ENCODE assay signal across 11 cellular contexts in the genomic region with DNA sequence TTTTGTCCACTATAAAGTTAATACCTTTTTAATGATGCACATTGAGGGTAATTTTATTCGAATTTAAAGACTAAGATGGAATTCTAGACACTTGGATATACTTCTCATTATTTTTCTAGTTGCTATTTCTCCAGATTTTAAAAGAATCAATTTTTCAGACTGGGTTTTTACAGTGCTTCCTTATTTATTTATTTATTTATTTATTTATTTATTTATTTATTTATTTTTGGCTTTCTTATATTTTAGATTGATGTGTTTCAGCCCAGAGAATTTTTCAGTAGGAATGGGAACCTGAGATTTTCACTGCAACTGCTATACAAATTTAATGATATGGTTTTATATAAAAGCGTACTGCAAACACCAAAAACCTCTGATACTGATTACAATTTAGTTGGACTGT.
"Had no signal": no experiment of that assay in that cellular context is flagged by ENCODE, and none has a peak within 500 bp of the region (broad histone marks: within the 10 kb centered on the region; RNA-seq: fewer than 3 reads in every experiment).

No MANE protein-coding gene starts in this region.

- H3K4me3 Mint-ChIP-seq: GM23338, H9, HFFc6 had no signal

- ATAC-seq: GM23338, HCT116 had no signal

- FAIRE-seq: H1, H54 had no signal

- H3K4me1 Mint-ChIP-seq: GM23338, H9 had no signal

- H3K4me1 ChIP-seq: HAP-1 had no signal

- H3K4me2 ChIP-seq: GM23338 had no signal

- H3K36me3 ChIP-seq: HAP-1 had no signal

- H3K9me3 ChIP-seq: HAP-1 had no signal

- H3K4me3 ChIP-seq: GM23248, GM23338, HAP-1 had no signal

- H3K9me3 Mint-ChIP-seq: GM23338, H9 had no signal

- DNase-seq: GM23248, GOT3, H7, H9, HCEC 1CT, HFFc6 had no signal

- H3K27ac ChIP-seq: GM23248 had no signal

- H3K27ac Mint-ChIP-seq: GM23338, H9, HFFc6 had no signal
